8 cellular contexts compared by ENCODE assay signal in the genomic region with DNA sequence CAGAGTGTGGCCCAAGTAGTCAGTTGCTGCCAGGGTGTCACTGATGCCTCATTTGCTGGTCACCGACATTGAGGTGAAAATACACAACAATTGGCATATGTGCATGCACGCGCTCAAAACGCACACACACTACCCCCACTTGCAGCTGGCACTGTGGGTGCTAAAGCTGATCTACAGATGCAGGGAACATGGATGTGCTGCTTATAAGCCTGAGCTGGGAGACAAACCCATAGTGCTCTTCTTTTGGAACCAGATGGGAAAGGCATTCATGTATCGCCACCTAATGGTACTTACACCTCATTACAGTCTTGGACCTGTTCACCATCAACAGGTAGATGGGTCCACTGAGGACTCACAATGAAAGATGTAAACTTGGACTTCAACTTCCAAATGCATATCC.
DNase-seq lines count a peak whose midpoint lies in the region; ATAC-seq and TF ChIP-seq lines count a peak whose summit lies in the region.

No MANE protein-coding gene starts in this region.

- 0 out of 2 replicates have a peak overlapping the region, but pooled peaks have one; percentile 57 for H2AFZ ChIP-seq in MM.1S (ENCODE audit: low read length)

- H3K9me3 ChIP-seq in MM.1S (replicated peaks; ENCODE audit: insufficient read depth, low read length) (no peaks in the 10 kb centered on the region), gastrocnemius medialis (no peaks in the 10 kb centered on the region)

- H3K36me3 Mint-ChIP-seq in stimulated activated memory B cell treated with anti-CD40 and anti-IgM and Interleukin-4, amounts not matched to agents 10 μg/mL and 1 μg/mL and 100 μg/mL, for 72 hours: no peaks in the 10 kb centered on the region

- no peak for TF ChIP-seq POLR2A in gastrocnemius medialis (IDR thresholded peaks at IDR 0.05)

- no peak overlapping the region for H3K4me3 ChIP-seq in MM.1S (ENCODE audit: low read length)
- H3K4me3 ChIP-seq in gastrocnemius medialis: no peak overlapping the region

- intact Hi-C loops in gastrocnemius medialis (cut with DNase I; ENCODE audit: low total_unique reads): no loop called here

- H3K79me2 ChIP-seq in MM.1S (ENCODE audit: low read length): no peaks in the 10 kb centered on the region

- TF ChIP-seq CTCF in GM13976 (IDR thresholded peaks at IDR 0.05; ENCODE audit: borderline replicate concordance, control extremely low read depth, extremely low read depth, insufficient read depth, missing control alignments) (peak; percentile 14), MM.1S (IDR thresholded peaks at IDR 0.05; ENCODE audit: low read length) (peak; percentile 77), gastrocnemius medialis (IDR thresholded peaks at IDR 0.05 in 4 of 5, conservative IDR thresholded peaks at IDR 0.05 in 1 of 5) (peak in 1 of 5 experiments; percentile 13)

- no peaks in the 10 kb centered on the region for H3K4me1 Mint-ChIP-seq in stimulated activated memory B cell treated with anti-CD40 and anti-IgM and Interleukin-4, amounts not matched to agents 10 μg/mL and 1 μg/mL and 100 μg/mL, for 72 hours

- no peaks in the 10 kb centered on the region for H3K36me3 ChIP-seq in MM.1S (replicated peaks; ENCODE audit: insufficient read depth, low read length)
- no peaks in the 10 kb centered on the region for H3K36me3 ChIP-seq in gastrocnemius medialis

- H3K9me3 Mint-ChIP-seq in stimulated activated memory B cell treated with anti-CD40 and anti-IgM and Interleukin-4, amounts not matched to agents 10 μg/mL and 1 μg/mL and 100 μg/mL, for 72 hours: peaks cover 2% of the 10 kb centered on the region

- peak; percentile 23 for DNase-seq in 8988T
- DNase-seq in GM13976 (ENCODE audit: low spot score): peak; percentile 24
- peak; percentile 56 for DNase-seq in MM.1S
- DNase-seq in SHP77 treated with DMSO at 0.1 percent for 48 hours (lab: John Stamatoyannopoulos, UW): peak; percentile 32
- peak; percentile 49 for DNase-seq in glomerular visceral epithelial cell (ENCODE audit: extremely low spot score)
- DNase-seq in gastrocnemius medialis: no peak

- in situ Hi-C loops in GM13976 (cut with MboI; ENCODE audit: low sequenced_read_pairs, unreplicated experiment) (no loop called here), gastrocnemius medialis (cut with MboI; ENCODE audit: low sequenced_read_pairs in 4 of 4) (no loop called here)

- peaks cover 17% of the 10 kb centered on the region for H3K27me3 Mint-ChIP-seq in stimulated activated memory B cell treated with anti-CD40 and anti-IgM and Interleukin-4, amounts not matched to agents 10 μg/mL and 1 μg/mL and 100 μg/mL, for 72 hours

- no peak for ATAC-seq in stimulated activated memory B cell treated with anti-CD40 and anti-IgM and Interleukin-4, amounts not matched to agents 10 μg/mL and 1 μg/mL and 100 μg/mL, for 72 hours
- ATAC-seq in activated CD4-positive, CD25-positive, alpha-beta regulatory T cell treated with anti-CD3 and anti-CD28 coated beads, Interleukin-2, amount 50 U/mL, for 24 hours: no peak
- no peak for ATAC-seq in gastrocnemius medialis

- H3K4me2 ChIP-seq in MM.1S (ENCODE audit: low read depth, low read length): no peak overlapping the region

- no peaks in the 10 kb centered on the region for H3K9me2 ChIP-seq in MM.1S (replicated peaks; ENCODE audit: insufficient read depth, low read length)

- H3F3A ChIP-seq in MM.1S (ENCODE audit: insufficient read depth, low read length): no peaks in the 10 kb centered on the region

- H3K27me3 ChIP-seq in MM.1S (replicated peaks; ENCODE audit: insufficient read depth, low read length) (no peaks in the 10 kb centered on the region), gastrocnemius medialis (no peaks in the 10 kb centered on the region)

- H3K4me3 Mint-ChIP-seq in stimulated activated memory B cell treated with anti-CD40 and anti-IgM and Interleukin-4, amounts not matched to agents 10 μg/mL and 1 μg/mL and 100 μg/mL, for 72 hours: no peak overlapping the region

- H3K27ac Mint-ChIP-seq in stimulated activated memory B cell treated with anti-CD40 and anti-IgM and Interleukin-4, amounts not matched to agents 10 μg/mL and 1 μg/mL and 100 μg/mL, for 72 hours: no peak overlapping the region

- H3K4me1 ChIP-seq in MM.1S (ENCODE audit: low read length) (no peaks in the 10 kb centered on the region), gastrocnemius medialis (no peaks in the 10 kb centered on the region)

- H3K9ac ChIP-seq in MM.1S (ENCODE audit: low read length): no peak overlapping the region

- no peak overlapping the region for H3K27ac ChIP-seq in MM.1S (ENCODE audit: low read length)
- no peak overlapping the region for H3K27ac ChIP-seq in gastrocnemius medialis

- no peaks in the 10 kb centered on the region for H4K20me1 ChIP-seq in MM.1S (ENCODE audit: insufficient read depth, low read length)

Comparison
In these comparisons a context has a peak if more than half of its experiments do, and no peak if none do; other contexts are left out.
1. DNase-seq: peak in 8988T (single experiment), GM13976 (single experiment), MM.1S (single experiment), SHP77 treated with DMSO at 0.1 percent for 48 hours (single experiment) and glomerular visceral epithelial cell (single experiment); none in gastrocnemius medialis (0 of 2).